Comparison of ENCODE assay signal across 8 cellular contexts in genomic region chr1:1510912-1511532, GRCh38. TPM values are rescaled to one million over a fixed set of nuclear protein-coding genes. Genes with fewer than 3 reads are reported as not detected.
DNase-seq lines count a peak whose midpoint lies in the region; ATAC-seq and TF ChIP-seq lines count a peak whose summit lies in the region.

No MANE protein-coding gene starts in this region.

- H3K27me3 ChIP-seq in cardiac muscle cell (no peaks in the 10 kb centered on the region), right lobe of liver (no peaks in the 10 kb centered on the region), thymus (ENCODE audit: control insufficient read depth, insufficient read depth) (no peaks in the 10 kb centered on the region)

- TF ChIP-seq CTCF in cardiac muscle cell (IDR thresholded peaks at IDR 0.05; ENCODE audit: low read depth, low read length), result no peak
- TF ChIP-seq CTCF in MCF 10A (IDR thresholded peaks at IDR 0.05; ENCODE audit: unreplicated experiment), result no peak
- TF ChIP-seq CTCF in right lobe of liver (IDR thresholded peaks at IDR 0.05), result no peak

- peak in 1 of 2 donors; percentile 5 for DNase-seq in cardiac muscle cell (ENCODE audit: low read depth in 1 of 2, low spot score in 1 of 2)
- DNase-seq in left cardiac atrium, result no peak
- DNase-seq in NCI-H82 (lab: John Stamatoyannopoulos, UW), result peak; percentile 85
- DNase-seq in MCF 10A (ENCODE audit: unreplicated experiment), result peak; percentile 22
- no peak for DNase-seq in right lobe of liver
- DNase-seq in NCI-H2107 (lab: John Stamatoyannopoulos, UW), result no peak

- H3K27me3 Mint-ChIP-seq in MCF 10A (ENCODE audit: insufficient read depth, unreplicated experiment), result no peaks in the 10 kb centered on the region

- H3K36me3 Mint-ChIP-seq in MCF 10A (ENCODE audit: insufficient read depth, unreplicated experiment), result peaks cover 12% of the 10 kb centered on the region

- ATAC-seq in left cardiac atrium (no peak), right lobe of liver (no peak), HG02981 (IDR thresholded peaks at IDR 0.05; ENCODE audit: unreplicated experiment) (no peak)

- H3K4me3 ChIP-seq in cardiac muscle cell (peak overlapping the region; percentile 55), right lobe of liver (peak overlapping the region; percentile 78 to 96 (median 82)), thymus (ENCODE audit: low read length) (peak overlapping the region; percentile 69)

- H3K27ac ChIP-seq in cardiac muscle cell (peak overlapping the region; percentile 84), right lobe of liver (peak overlapping the region; percentile 64 to 85 (median 83)), thymus (ENCODE audit: low read depth) (peak overlapping the region; percentile 69)

- H3K4me3 Mint-ChIP-seq in MCF 10A (ENCODE audit: unreplicated experiment), result peak overlapping the region; percentile 86

- H3K27ac Mint-ChIP-seq in MCF 10A (ENCODE audit: low read depth, unreplicated experiment), result peak overlapping the region; percentile 96

- TSS peak; percentile 90 for BruUV-seq in MCF 10A (replicated peaks; lab: Mats Ljungman, UMichigan)

- WGBS in right lobe of liver (ENCODE audit: insufficient coverage, low coverage, low lambda C conversion rate, missing lambda C conversion rate), result 22% methylated on average over 10 of the region's 17 CpGs
- WGBS in thymus, result 16% methylated on average over 17 of the region's 17 CpGs

- H3K9me3 ChIP-seq in cardiac muscle cell (ENCODE audit: low read depth) (no peaks in the 10 kb centered on the region), right lobe of liver (no peaks in the 10 kb centered on the region), thymus (ENCODE audit: control insufficient read depth) (no peaks in the 10 kb centered on the region)

- CTCF ChIA-PET in MCF 10A (lab: Yijun Ruan, JAX), result interaction anchor here (0.7 kb wide), 2 partner anchors 55 to 97 kb away, joined by 3 to 4 read pairs; no protein-coding TSS in a partner anchor

- H3K36me3 ChIP-seq in cardiac muscle cell (no peaks in the 10 kb centered on the region), right lobe of liver (no peaks in the 10 kb centered on the region), thymus (ENCODE audit: control insufficient read depth, insufficient read depth) (no peaks in the 10 kb centered on the region)

- intact Hi-C loops in left cardiac atrium (cut with DNase I), result no loop called here
- intact Hi-C loops in MCF 10A (cut with micrococcal nuclease), result no loop called here
- intact Hi-C loops in right lobe of liver (cut with DNase I), result no loop called here

- POLR2A ChIA-PET in MCF 10A (lab: Yijun Ruan, JAX), result interaction anchor here (0.6 to 1.3 kb wide), 7 partner anchors 11 to 437 kb away, joined by 3 to 9 read pairs (median 4); partner anchors contain the start of genes AURKAIP1, CCNL2, MIB2 and MRPL20

- H3K4me1 Mint-ChIP-seq in MCF 10A (ENCODE audit: insufficient read depth, unreplicated experiment), result no peaks in the 10 kb centered on the region

- no peaks in the 10 kb centered on the region for H3K9me3 Mint-ChIP-seq in MCF 10A (ENCODE audit: unreplicated experiment)

- TF ChIP-seq POLR2A in right lobe of liver (IDR thresholded peaks at IDR 0.05), result no peak

- peaks cover 3% of the 10 kb centered on the region for H3K4me1 ChIP-seq in cardiac muscle cell (ENCODE audit: low read depth)
- H3K4me1 ChIP-seq in right lobe of liver, result peaks cover 0 to 12% (median 5%) of the 10 kb centered on the region in 4 donors
- H3K4me1 ChIP-seq in thymus (ENCODE audit: control insufficient read depth, insufficient read depth, low read length), result peaks cover 4% of the 10 kb centered on the region

RNA-seq across cellular contexts. Expression of gene ATAD3A, which starts 0.9 kb away (rescaled TPM):
- total RNA-seq in cardiac muscle cell (61.7 and 79.7 TPM in 2 replicates), left cardiac atrium (10 to 100 TPM; 14.1 to 24.3 TPM), MCF 10A (2022) (43.1 and 63.2 TPM in 2 replicates), right lobe of liver (10 to 100 TPM; 10.8 to 31.7 (median 13.1) TPM)
- polyA plus RNA-seq in cardiac muscle cell (74.8 and 77.9 TPM in 2 replicates), thymus (17.5 TPM)

RNA-seq across cellular contexts. Expression of gene TMEM240, which starts 29.4 kb away (rescaled TPM):
- total RNA-seq in cardiac muscle cell (8.1 and 26.0 TPM in 2 replicates), left cardiac atrium (1 to 10 TPM; 4.6 to 5.4 TPM), MCF 10A (2022) (3.6 and 5.5 TPM in 2 replicates), right lobe of liver (under 1 TPM in 1 of 6 experiments, not detected in 5; 0.40 TPM)
- polyA plus RNA-seq in cardiac muscle cell (6.2 and 10.4 TPM in 2 replicates), thymus (2.8 TPM)

RNA-seq across cellular contexts. Expression of gene ATAD3B, which starts 39.5 kb away (rescaled TPM):
- total RNA-seq in cardiac muscle cell (28.1 and 37.4 TPM in 2 replicates), left cardiac atrium (1 to 10 TPM; 6.9 to 7.3 TPM), MCF 10A (2022) (42.2 and 46.9 TPM in 2 replicates), right lobe of liver (10 to 100 TPM in 3 of 6 experiments, 1 to 10 TPM in 3; 8.9 to 15.0 (median 10.2) TPM)
- polyA plus RNA-seq in cardiac muscle cell (25.8 and 30.2 TPM in 2 replicates), thymus (58.9 TPM)

Comparison
In these comparisons a context has a peak if more than half of its experiments do, and no peak if none do; other contexts are left out.
1. DNase-seq: peak in NCI-H82 (single experiment) and MCF 10A (single experiment); none in left cardiac atrium (single experiment), right lobe of liver (0 of 3) and NCI-H2107 (single experiment).
2. Peak in every context shown above with its lines, with median percentiles within 50 percentile points of each other: H3K27ac ChIP-seq and H3K4me3 ChIP-seq.